17 cellular contexts compared by ENCODE assay signal in genomic region chr16:81468269-81468902, GRCh38. TPM values are rescaled to one million over a fixed set of nuclear protein-coding genes. Genes with fewer than 3 reads are reported as not detected.
DNase-seq lines count a peak whose midpoint lies in the region; ATAC-seq and TF ChIP-seq lines count a peak whose summit lies in the region.
"Had no signal": no experiment of that assay in that cellular context is flagged by ENCODE, and none has a peak within 500 bp of the region (broad histone marks: within the 10 kb centered on the region; RNA-seq: fewer than 3 reads in every experiment).

No MANE protein-coding gene starts in this region.

- in situ Hi-C loops in GM13977 (cut with MboI; ENCODE audit: low pct_unique_long_range_greater_than_20kb, low sequenced_read_pairs, unreplicated experiment) = no loop called here

- peaks cover 18% of the 10 kb centered on the region for H3K36me3 Mint-ChIP-seq in CD4-positive, CD25-positive, alpha-beta regulatory T cell
- peaks cover 13% of the 10 kb centered on the region for H3K36me3 Mint-ChIP-seq in Caco-2 (ENCODE audit: insufficient read depth, unreplicated experiment)
- H3K36me3 Mint-ChIP-seq in activated CD8-positive, alpha-beta T cell treated with anti-CD3 and anti-CD28 coated beads, Interleukin-2, amount 10 ng/mL, durations not matched to agents 7 days and 5 days (ENCODE audit: low read depth) = peaks cover 55% of the 10 kb centered on the region
- H3K36me3 Mint-ChIP-seq in naive thymus-derived CD8-positive, alpha-beta T cell = peaks cover 0 to 9% (median 4%) of the 10 kb centered on the region in 3 donors

- TF ChIP-seq CTCF in Caco-2 (IDR thresholded peaks at IDR 0.05; ENCODE audit: insufficient read depth in 1 of 2, low read depth in 1 of 2, low read length in 1 of 2, severe bottlenecking in 1 of 2, unreplicated experiment in 1 of 2) (no peak), gastroesophageal sphincter (IDR thresholded peaks at IDR 0.05) (no peak), GM13977 (IDR thresholded peaks at IDR 0.05; ENCODE audit: extremely low read depth, insufficient read depth, missing control alignments) (no peak)

- peaks cover 54% of the 10 kb centered on the region for H3K4me1 ChIP-seq in CD4-positive, CD25-positive, alpha-beta regulatory T cell (ENCODE audit: control insufficient read depth, insufficient read depth, low read length, poor library complexity, severe bottlenecking)
- peaks cover 6% of the 10 kb centered on the region; the same call in 1 of the 2 replicates for H3K4me1 ChIP-seq in Caco-2
- H3K4me1 ChIP-seq in gastroesophageal sphincter = peaks cover 0 to 62% (median 3%) of the 10 kb centered on the region in 3 donors

- H3K27me3 ChIP-seq in CD4-positive, CD25-positive, alpha-beta regulatory T cell (ENCODE audit: control insufficient read depth, insufficient read depth, low read length) = no peaks in the 10 kb centered on the region
- no peaks in the 10 kb centered on the region for H3K27me3 ChIP-seq in Caco-2 (replicated peaks; ENCODE audit: control insufficient read depth, insufficient read depth, low read length)
- no peaks in the 10 kb centered on the region for H3K27me3 ChIP-seq in gastroesophageal sphincter
- H3K27me3 ChIP-seq: thyroid gland had no signal

- H3K27ac ChIP-seq in CD4-positive, CD25-positive, alpha-beta regulatory T cell (ENCODE audit: insufficient read depth, low read length, poor library complexity, severe bottlenecking) = no peak overlapping the region
- no peak overlapping the region for H3K27ac ChIP-seq in gastroesophageal sphincter
- H3K27ac ChIP-seq: C4-2B, GM23248, thyroid gland had no signal

- no peak for ATAC-seq in CD4-positive, CD25-positive, alpha-beta regulatory T cell (ENCODE audit: low read depth in 2 of 2)
- no peak for ATAC-seq in activated CD8-positive, alpha-beta T cell treated with anti-CD3 and anti-CD28 coated beads, Interleukin-2, amount 10 ng/mL, durations not matched to agents 7 days and 5 days
- ATAC-seq in naive thymus-derived CD8-positive, alpha-beta T cell = no peak
- ATAC-seq in gastroesophageal sphincter = no peak
- ATAC-seq: right cardiac atrium had no signal

- peak overlapping the region; percentile 91 to 98 (median 93) for H3K27ac Mint-ChIP-seq in CD4-positive, CD25-positive, alpha-beta regulatory T cell
- H3K27ac Mint-ChIP-seq in Caco-2 (ENCODE audit: unreplicated experiment) = peak overlapping the region; percentile 58
- peak overlapping the region; percentile 88 for H3K27ac Mint-ChIP-seq in activated CD8-positive, alpha-beta T cell treated with anti-CD3 and anti-CD28 coated beads, Interleukin-2, amount 10 ng/mL, durations not matched to agents 7 days and 5 days
- peak overlapping the region; percentile 87 to 96 (median 94) for H3K27ac Mint-ChIP-seq in naive thymus-derived CD8-positive, alpha-beta T cell

- no peaks in the 10 kb centered on the region for H3K9me3 Mint-ChIP-seq in CD4-positive, CD25-positive, alpha-beta regulatory T cell
- H3K9me3 Mint-ChIP-seq in Caco-2 (ENCODE audit: unreplicated experiment) = no peaks in the 10 kb centered on the region
- H3K9me3 Mint-ChIP-seq in activated CD8-positive, alpha-beta T cell treated with anti-CD3 and anti-CD28 coated beads, Interleukin-2, amount 10 ng/mL, durations not matched to agents 7 days and 5 days (ENCODE audit: insufficient read depth) = no peaks in the 10 kb centered on the region
- H3K9me3 Mint-ChIP-seq in naive thymus-derived CD8-positive, alpha-beta T cell = no peaks in the 10 kb centered on the region

- no peak for DNase-seq in CD4-positive, CD25-positive, alpha-beta regulatory T cell
- DNase-seq in Caco-2 = no peak
- no peak for DNase-seq in activated CD8-positive, alpha-beta T cell treated with anti-CD3 and anti-CD28 coated beads, Interleukin-2, amount 10 ng/mL, durations not matched to agents 7 days and 5 days
- no peak for DNase-seq in naive thymus-derived CD8-positive, alpha-beta T cell
- no peak for DNase-seq in GM13977 (ENCODE audit: low spot score)
- DNase-seq in LoVo (ENCODE audit: low spot score) = no peak
- DNase-seq: activated T-cell treated with anti-CD3 and anti-CD28 coated beads for 4 hours; anterior cingulate cortex; GM23248; NCI-H187 treated with DMSO at 0.1 percent for 48 hours; NCI-H510A treated with DMSO at 0.1 percent for 48 hours; SK-N-SH; stimulated activated CD4-positive, alpha-beta T cell treated with anti-CD3 and anti-CD28 coated beads, Interleukin-2, amount 100 ng/mL, for 24 hours; thyroid gland had no signal

- no peak overlapping the region for H3K4me3 ChIP-seq in CD4-positive, CD25-positive, alpha-beta regulatory T cell (ENCODE audit: low read depth, low read length)
- H3K4me3 ChIP-seq in Caco-2 (ENCODE audit: low read depth, low read length) (no peak overlapping the region), gastroesophageal sphincter (no peak overlapping the region)
- H3K4me3 ChIP-seq: GM23248, thyroid gland had no signal

- 96 to 100% methylated on average over 1 to 9 of the region's 19 CpGs for WGBS in gastroesophageal sphincter (ENCODE audit: low coverage in 1 of 2), 2 donors

- TF ChIP-seq POLR2A in gastroesophageal sphincter (IDR thresholded peaks at IDR 0.05) = no peak

- H3K36me3 ChIP-seq in CD4-positive, CD25-positive, alpha-beta regulatory T cell (ENCODE audit: control insufficient read depth, insufficient read depth, low read length) = peaks cover 2% of the 10 kb centered on the region
- H3K36me3 ChIP-seq in Caco-2 (ENCODE audit: control insufficient read depth, insufficient read depth, low read length) (no peaks in the 10 kb centered on the region; the same call in 1 of the 2 replicates), gastroesophageal sphincter (no peaks in the 10 kb centered on the region)
- H3K36me3 ChIP-seq: thyroid gland had no signal

- H3K4me3 Mint-ChIP-seq in CD4-positive, CD25-positive, alpha-beta regulatory T cell = peak overlapping the region in 1 of 4 donors; percentile 80
- H3K4me3 Mint-ChIP-seq in Caco-2 (ENCODE audit: unreplicated experiment) = no peak overlapping the region
- no peak overlapping the region for H3K4me3 Mint-ChIP-seq in activated CD8-positive, alpha-beta T cell treated with anti-CD3 and anti-CD28 coated beads, Interleukin-2, amount 10 ng/mL, durations not matched to agents 7 days and 5 days
- H3K4me3 Mint-ChIP-seq in naive thymus-derived CD8-positive, alpha-beta T cell = peak overlapping the region in 7 of 10 donors; percentile 12 to 51 (median 38)

- no peak for TF ChIP-seq EP300 in gastroesophageal sphincter (IDR thresholded peaks at IDR 0.05)

- POLR2A ChIA-PET in Caco-2 (lab: Charles Lee) = no interaction called here
- POLR2A ChIA-PET in activated CD8-positive, alpha-beta T cell treated with anti-CD3 and anti-CD28 coated beads, Interleukin-2, amount 10 ng/mL, durations not matched to agents 7 days and 5 days (lab: Charles Lee) = interaction anchor here (1.5 kb wide), 1 partner anchor 14 kb away, joined by 6 read pairs; no protein-coding TSS in a partner anchor
- POLR2A ChIA-PET in naive thymus-derived CD8-positive, alpha-beta T cell (lab: Charles Lee) = interaction anchor here (0.8 to 2.5 kb wide), 3 partner anchors 11 to 22 kb away, joined by 4 to 13 read pairs (median 5); no protein-coding TSS in a partner anchor

- BruUV-seq in Caco-2 (replicated peaks; lab: Mats Ljungman, UMichigan) = no TSS peak

- CTCF ChIA-PET in Caco-2 (lab: Charles Lee) = no interaction called here
- CTCF ChIA-PET in activated CD8-positive, alpha-beta T cell treated with anti-CD3 and anti-CD28 coated beads, Interleukin-2, amount 10 ng/mL, durations not matched to agents 7 days and 5 days (lab: Charles Lee) = interaction anchor here (1.6 kb wide), 1 partner anchor 229 kb away, joined by 3 read pairs; no protein-coding TSS in a partner anchor

- intact Hi-C loops in Caco-2 (cut with micrococcal nuclease; ENCODE audit: unreplicated experiment) = no loop called here

- no peaks in the 10 kb centered on the region for H3K27me3 Mint-ChIP-seq in CD4-positive, CD25-positive, alpha-beta regulatory T cell
- H3K27me3 Mint-ChIP-seq in Caco-2 (ENCODE audit: insufficient read depth, unreplicated experiment) = no peaks in the 10 kb centered on the region
- H3K27me3 Mint-ChIP-seq in activated CD8-positive, alpha-beta T cell treated with anti-CD3 and anti-CD28 coated beads, Interleukin-2, amount 10 ng/mL, durations not matched to agents 7 days and 5 days (ENCODE audit: low read depth) = no peaks in the 10 kb centered on the region
- H3K27me3 Mint-ChIP-seq in naive thymus-derived CD8-positive, alpha-beta T cell = no peaks in the 10 kb centered on the region

- peaks cover 21 to 91% (median 58%) of the 10 kb centered on the region in 4 donors for H3K4me1 Mint-ChIP-seq in CD4-positive, CD25-positive, alpha-beta regulatory T cell
- H3K4me1 Mint-ChIP-seq in Caco-2 (ENCODE audit: low read depth, unreplicated experiment) = peaks cover 40% of the 10 kb centered on the region
- H3K4me1 Mint-ChIP-seq in activated CD8-positive, alpha-beta T cell treated with anti-CD3 and anti-CD28 coated beads, Interleukin-2, amount 10 ng/mL, durations not matched to agents 7 days and 5 days (ENCODE audit: low read depth) = peaks cover 87% of the 10 kb centered on the region
- H3K4me1 Mint-ChIP-seq in naive thymus-derived CD8-positive, alpha-beta T cell = peaks cover 47 to 90% (median 77%) of the 10 kb centered on the region in 4 donors

- no peaks in the 10 kb centered on the region for H3K9me3 ChIP-seq in CD4-positive, CD25-positive, alpha-beta regulatory T cell (ENCODE audit: control insufficient read depth in 2 of 2, low read length in 2 of 2)
- no peaks in the 10 kb centered on the region for H3K9me3 ChIP-seq in Caco-2
- no peaks in the 10 kb centered on the region for H3K9me3 ChIP-seq in gastroesophageal sphincter
- H3K9me3 ChIP-seq: SK-N-SH, thyroid gland had no signal

RNA-seq across cellular contexts. Expression of gene CMIP, which starts 23.8 kb away (rescaled TPM):
- total RNA-seq in CD4-positive, CD25-positive, alpha-beta regulatory T cell = 49.7 TPM
- polyA plus RNA-seq in CD4-positive, CD25-positive, alpha-beta regulatory T cell = under 1 TPM; 0.21 to 0.96 (median 0.76) TPM
- 63.7 and 68.0 TPM in 2 replicates for total RNA-seq in Caco-2 (2022)
- total RNA-seq in activated CD8-positive, alpha-beta T cell treated with anti-CD3 and anti-CD28 coated beads, Interleukin-2, amount 10 ng/mL, durations not matched to agents 7 days and 5 days = 10 to 100 TPM; 62.5 to 70.4 TPM
- total RNA-seq in naive thymus-derived CD8-positive, alpha-beta T cell = 10 to 100 TPM; 38.8 to 41.5 TPM
- polyA plus RNA-seq in naive thymus-derived CD8-positive, alpha-beta T cell = 1 to 10 TPM in 1 of 3 donors, under 1 TPM in 2; 0.31 to 1.3 (median 0.65) TPM
- 10 to 100 TPM; 13.4 to 24.0 (median 19.2) TPM for total RNA-seq in gastroesophageal sphincter

Comparison
In these comparisons a context has a peak if more than half of its experiments do, and no peak if none do; other contexts are left out.
1. H3K4me3 Mint-ChIP-seq: peak in naive thymus-derived CD8-positive, alpha-beta T cell (7 of 10); none in Caco-2 (single experiment) and activated CD8-positive, alpha-beta T cell treated with anti-CD3 and anti-CD28 coated beads, Interleukin-2, amount 10 ng/mL, durations not matched to agents 7 days and 5 days (single experiment).
2. Peak in every context shown above with its lines, with median percentiles within 50 percentile points of each other: H3K27ac Mint-ChIP-seq.